17 cellular contexts compared by ENCODE assay signal in the genomic region with DNA sequence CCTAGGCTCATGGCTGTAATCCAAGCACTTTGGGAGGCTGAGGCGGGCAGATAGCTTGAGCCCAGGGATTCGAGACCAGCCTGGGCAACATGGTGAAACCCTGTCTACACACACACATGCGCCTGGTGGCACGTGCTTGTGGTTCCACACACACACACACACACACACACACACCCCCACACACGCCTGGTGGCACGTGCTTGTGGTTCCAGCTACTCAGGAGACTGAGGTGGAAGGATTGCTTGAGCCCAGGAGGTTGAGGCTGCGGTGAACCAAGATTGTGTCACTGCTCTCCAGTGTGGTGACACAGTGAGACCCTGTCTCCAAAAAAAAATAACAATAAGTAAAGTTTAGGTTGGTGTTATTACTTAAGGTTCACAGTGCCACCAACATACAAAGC.
DNase-seq lines count a peak whose midpoint lies in the region; TF ChIP-seq lines count a peak whose summit lies in the region.
"Had no signal": no experiment of that assay in that cellular context is flagged by ENCODE, and none has a peak within 500 bp of the region (broad histone marks: within the 10 kb centered on the region; RNA-seq: fewer than 3 reads in every experiment).

No MANE protein-coding gene starts in this region.

- H3K27me3 Mint-ChIP-seq in activated CD4-positive, alpha-beta T cell treated with anti-CD3 and anti-CD28 coated beads, Interleukin-2, amount 10 ng/mL, durations not matched to agents 7 days and 5 days, result no peaks in the 10 kb centered on the region

- H3K4me3 Mint-ChIP-seq in activated CD4-positive, alpha-beta T cell treated with anti-CD3 and anti-CD28 coated beads, Interleukin-2, amount 10 ng/mL, durations not matched to agents 7 days and 5 days, result no peak overlapping the region
- H3K4me3 Mint-ChIP-seq: GM23338 had no signal

- H3K4me1 Mint-ChIP-seq in activated CD4-positive, alpha-beta T cell treated with anti-CD3 and anti-CD28 coated beads, Interleukin-2, amount 10 ng/mL, durations not matched to agents 7 days and 5 days, result peaks cover 20% of the 10 kb centered on the region

- CTCF ChIA-PET in activated CD4-positive, alpha-beta T cell treated with anti-CD3 and anti-CD28 coated beads, Interleukin-2, amount 10 ng/mL, durations not matched to agents 7 days and 5 days (lab: Charles Lee), result interaction anchor here (0.5 to 1.1 kb wide), 2 partner anchors 39 to 359 kb away, joined by 3 read pairs; no protein-coding TSS in a partner anchor

- H3K9me3 Mint-ChIP-seq in activated CD4-positive, alpha-beta T cell treated with anti-CD3 and anti-CD28 coated beads, Interleukin-2, amount 10 ng/mL, durations not matched to agents 7 days and 5 days, result no peaks in the 10 kb centered on the region
- H3K9me3 Mint-ChIP-seq: GM23338 had no signal

- TF ChIP-seq CTCF in GM13977 (IDR thresholded peaks at IDR 0.05; ENCODE audit: extremely low read depth, insufficient read depth, missing control alignments), result no peak

- H3K36me3 Mint-ChIP-seq in activated CD4-positive, alpha-beta T cell treated with anti-CD3 and anti-CD28 coated beads, Interleukin-2, amount 10 ng/mL, durations not matched to agents 7 days and 5 days (ENCODE audit: low read depth), result peaks cover 2% of the 10 kb centered on the region

- H3K27ac Mint-ChIP-seq in activated CD4-positive, alpha-beta T cell treated with anti-CD3 and anti-CD28 coated beads, Interleukin-2, amount 10 ng/mL, durations not matched to agents 7 days and 5 days, result no peak overlapping the region
- H3K27ac Mint-ChIP-seq: GM23338 had no signal

- DNase-seq in activated CD4-positive, alpha-beta T cell treated with anti-CD3 and anti-CD28 coated beads for 24 hours (ENCODE audit: low read depth in 2 of 2), result peak; percentile 6 to 12
- DNase-seq in activated CD4-positive, alpha-beta T cell treated with anti-CD3 and anti-CD28 coated beads, Interleukin-2, amount 50 U/mL, for 1 hour, result no peak
- DNase-seq in activated CD4-positive, alpha-beta T cell treated with anti-CD3 and anti-CD28 coated beads, Interleukin-2, amount 10 ng/mL, durations not matched to agents 7 days and 5 days, result peak; percentile 28
- DNase-seq in central memory CD4-positive, alpha-beta T cell, result peak; percentile 11
- peak; percentile 64 for DNase-seq in stimulated activated CD8-positive, alpha-beta memory T cell treated with anti-CD3 and anti-CD28 coated beads, Interleukin-4, amount 100 ng/mL, for 48 hours
- DNase-seq in amygdala (lab: John Stamatoyannopoulos, UW) (no peak), GM13977 (ENCODE audit: low spot score) (no peak), NCI-H1417 treated with DMSO at 0.1 percent for 48 hours (lab: John Stamatoyannopoulos, UW) (no peak)
- DNase-seq: activated effector memory CD4-positive, alpha-beta T cell treated with Interleukin-2 at 50 U/mL for 16 hours; GDM1; glutamatergic neuron; islet precursor cell; KBM-7; NCI-H1694 treated with DMSO at 0.1 percent for 48 hours; NCI-H774; psoas muscle had no signal

- in situ Hi-C loops in GM13977 (cut with MboI; ENCODE audit: low pct_unique_long_range_greater_than_20kb, low sequenced_read_pairs, unreplicated experiment), result no loop called here

- POLR2A ChIA-PET in activated CD4-positive, alpha-beta T cell treated with anti-CD3 and anti-CD28 coated beads, Interleukin-2, amount 10 ng/mL, durations not matched to agents 7 days and 5 days (lab: Charles Lee), result interaction anchor here (0.6 kb wide), 1 partner anchor 342 kb away, joined by 3 read pairs; no protein-coding TSS in a partner anchor

Comparison
In these comparisons a context has a peak if more than half of its experiments do, and no peak if none do; other contexts are left out.
1. DNase-seq: peak in activated CD4-positive, alpha-beta T cell treated with anti-CD3 and anti-CD28 coated beads for 24 hours (2 of 2), activated CD4-positive, alpha-beta T cell treated with anti-CD3 and anti-CD28 coated beads, Interleukin-2, amount 10 ng/mL, durations not matched to agents 7 days and 5 days (single experiment), central memory CD4-positive, alpha-beta T cell (single experiment) and stimulated activated CD8-positive, alpha-beta memory T cell treated with anti-CD3 and anti-CD28 coated beads, Interleukin-4, amount 100 ng/mL, for 48 hours (single experiment); none in activated CD4-positive, alpha-beta T cell treated with anti-CD3 and anti-CD28 coated beads, Interleukin-2, amount 50 U/mL, for 1 hour (single experiment), amygdala (0 of 56), GM13977 (single experiment) and NCI-H1417 treated with DMSO at 0.1 percent for 48 hours (single experiment).